Comparison of ENCODE assay signal across 39 cellular contexts in the genomic region with DNA sequence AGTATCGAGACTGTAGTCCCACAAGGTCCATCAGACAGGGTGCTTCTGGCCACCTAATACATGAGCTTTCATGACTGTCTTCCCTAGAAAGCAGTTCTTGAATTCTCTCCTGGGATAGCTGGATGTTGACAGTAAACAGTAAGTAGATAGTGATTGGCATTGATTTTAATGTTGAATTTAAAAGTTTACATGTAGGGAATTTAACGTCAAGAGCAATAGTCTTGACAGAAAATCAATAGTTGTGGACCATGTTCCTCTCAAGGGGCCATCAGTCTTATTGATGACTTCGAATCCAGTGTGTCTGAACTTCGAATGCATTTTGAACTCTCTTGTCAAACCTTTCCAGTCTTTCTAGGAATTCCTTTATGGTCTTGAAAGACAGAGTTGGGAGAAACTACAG.
"Had no signal": no experiment of that assay in that cellular context is flagged by ENCODE, and none has a peak within 500 bp of the region (broad histone marks: within the 10 kb centered on the region; RNA-seq: fewer than 3 reads in every experiment).

No MANE protein-coding gene starts in this region.

- H3K9me3 Mint-ChIP-seq: activated naive CD4-positive, alpha-beta T cell treated with anti-CD3 and anti-CD28 coated beads for 36 hours; activated naive CD4-positive, alpha-beta T cell treated with anti-CD3 and anti-CD28 coated beads, Interleukin-2, amount 10 ng/mL, durations not matched to agents 7 days and 5 days; activated naive CD4-positive, alpha-beta T cell treated with anti-CD3 and anti-CD28 coated beads, Interleukin-2, amount 50 U/mL, for 24 hours; activated naive CD8-positive, alpha-beta T cell treated with anti-CD3 and anti-CD28 coated beads for 36 hours; activated naive CD8-positive, alpha-beta T cell treated with anti-CD3 and anti-CD28 coated beads, Interleukin-2, amount 10 ng/mL, durations not matched to agents 7 days and 5 days; activated naive CD8-positive, alpha-beta T cell treated with anti-CD3 and anti-CD28 coated beads, Interleukin-2, amount 50 U/mL, for 24 hours; activated T-cell treated with anti-CD3 and anti-CD28 coated beads, Interleukin-2, amount 50 U/mL, for 24 hours; activated T-cell treated with anti-CD3 and anti-CD28 coated beads, Interleukin-2, amount 50 U/mL, for 4 hours; activated T-cell treated with anti-CD3 and anti-CD28 coated beads, Interleukin-2, amount 50 U/mL, for 72 hours; activated T-helper 1 cell treated with anti-CD3 and anti-CD28 coated beads, Interleukin-12 subunit alpha, Interleukin-12 subunit beta, Interleukin-2, Interleukin-4 antibody, amounts not matched to agents 30 ng/mL and 10 ng/mL and 1 ng/mL, durations not matched to agents 14 hours and 24 hours and 36 hours; activated T-helper 17 cell treated with anti-CD3 and anti-CD28 coated beads, Interleukin-2, amount 50 U/mL, for 72 hours; activated T-helper 2 cell treated with anti-CD3 and anti-CD28 coated beads, Interferon-gamma antibody, Interleukin-2, Interleukin-4, amounts not matched to agents 10 μg/mL and 5 μg/mL and 100 μg/mL, durations not matched to agents 14 hours and 24 hours and 36 hours; brain; central memory CD8-positive, alpha-beta T cell had no signal

- H3K4me1 ChIP-seq: adrenal gland, ascending aorta, body of pancreas, breast epithelium had no signal

- H3K9me3 ChIP-seq: adrenal gland, ascending aorta, body of pancreas, breast epithelium had no signal

- H3K27me3 Mint-ChIP-seq: brain had no signal

- H3K27ac ChIP-seq: adrenal gland, ascending aorta, body of pancreas, brain microvascular endothelial cell, breast epithelium, cardiac muscle cell had no signal

- H3K36me3 Mint-ChIP-seq: activated naive CD4-positive, alpha-beta T cell treated with anti-CD3 and anti-CD28 coated beads, Interleukin-2, amount 10 ng/mL, durations not matched to agents 7 days and 5 days; activated naive CD4-positive, alpha-beta T cell treated with anti-CD3 and anti-CD28 coated beads, Interleukin-2, amount 50 U/mL, for 24 hours; activated naive CD8-positive, alpha-beta T cell; activated naive CD8-positive, alpha-beta T cell treated with anti-CD3 and anti-CD28 coated beads for 36 hours; activated naive CD8-positive, alpha-beta T cell treated with anti-CD3 and anti-CD28 coated beads, Interleukin-2, amount 10 ng/mL, durations not matched to agents 7 days and 5 days had no signal

- ATAC-seq: activated naive CD8-positive, alpha-beta T cell treated with anti-CD3 and anti-CD28 coated beads, Interleukin-2, amount 50 U/mL, for 24 hours; activated T-cell treated with anti-CD3 and anti-CD28 coated beads, Interleukin-2, amount 50 U/mL, for 4 hours; activated T-cell treated with anti-CD3 and anti-CD28 coated beads, Interleukin-2, amount 50 U/mL, for 72 hours; activated T-helper 17 cell treated with anti-CD3 and anti-CD28 coated beads, Interleukin-2, amount 50 U/mL, for 72 hours; body of pancreas had no signal

- H3K4me3 ChIP-seq: adrenal gland, ascending aorta, body of pancreas, breast epithelium, cardiac muscle cell had no signal

- DNase-seq: activated effector memory CD4-positive, alpha-beta T cell treated with anti-CD3 and anti-CD28 coated beads, Interleukin-2, amount 50 U/mL, for 16 hours; activated effector memory CD4-positive, alpha-beta T cell treated with Interleukin-2 at 50 U/mL for 16 hours; activated gamma-delta T cell; activated gamma-delta T cell treated with Interleukin-2 at 50 U/mL for 16 hours; activated naive CD4-positive, alpha-beta T cell; activated naive CD4-positive, alpha-beta T cell treated with anti-CD3 and anti-CD28 coated beads for 36 hours; activated naive CD4-positive, alpha-beta T cell treated with anti-CD3 and anti-CD28 coated beads, Interleukin-2, amount 10 ng/mL, durations not matched to agents 7 days and 5 days; activated naive CD4-positive, alpha-beta T cell treated with anti-CD3 and anti-CD28 coated beads, Interleukin-2, amount 50 U/mL, for 16 hours; activated naive CD4-positive, alpha-beta T cell treated with Interleukin-2 at 50 U/mL for 16 hours; activated naive CD8-positive, alpha-beta T cell treated with anti-CD3 and anti-CD28 coated beads for 36 hours; activated naive CD8-positive, alpha-beta T cell treated with anti-CD3 and anti-CD28 coated beads, Interleukin-2, amount 10 ng/mL, durations not matched to agents 7 days and 5 days; activated naive CD8-positive, alpha-beta T cell treated with anti-CD3 and anti-CD28 coated beads, Interleukin-2, amount 50 U/mL, for 24 hours; activated T-cell treated with anti-CD3 and anti-CD28 coated beads, Interleukin-2, amount 50 U/mL, for 1 hour; activated T-cell treated with anti-CD3 and anti-CD28 coated beads, Interleukin-2, amount 50 U/mL, for 24 hours; activated T-cell treated with anti-CD3 and anti-CD28 coated beads, Interleukin-2, amount 50 U/mL, for 4 hours; activated T-cell treated with anti-CD3 and anti-CD28 coated beads, Interleukin-2, amount 50 U/mL, for 48 hours; activated T-cell treated with anti-CD3 and anti-CD28 coated beads, Interleukin-2, amount 50 U/mL, for 72 hours; adrenal gland; amniotic stem cell; amygdala; anterior cingulate cortex; aorta; body of pancreas; brain microvascular endothelial cell; caudate nucleus; central memory CD4-positive, alpha-beta T cell; cerebellar nuclear complex had no signal

- H3K27ac Mint-ChIP-seq: activated naive CD4-positive, alpha-beta T cell treated with anti-CD3 and anti-CD28 coated beads for 36 hours; activated naive CD4-positive, alpha-beta T cell treated with anti-CD3 and anti-CD28 coated beads, Interleukin-2, amount 10 ng/mL, durations not matched to agents 7 days and 5 days; activated naive CD4-positive, alpha-beta T cell treated with anti-CD3 and anti-CD28 coated beads, Interleukin-2, amount 50 U/mL, for 24 hours; activated naive CD8-positive, alpha-beta T cell; activated naive CD8-positive, alpha-beta T cell treated with anti-CD3 and anti-CD28 coated beads for 36 hours; activated naive CD8-positive, alpha-beta T cell treated with anti-CD3 and anti-CD28 coated beads, Interleukin-2, amount 10 ng/mL, durations not matched to agents 7 days and 5 days; activated naive CD8-positive, alpha-beta T cell treated with anti-CD3 and anti-CD28 coated beads, Interleukin-2, amount 50 U/mL, for 24 hours; activated T-cell treated with anti-CD3 and anti-CD28 coated beads, Interleukin-2, amount 50 U/mL, for 24 hours; activated T-cell treated with anti-CD3 and anti-CD28 coated beads, Interleukin-2, amount 50 U/mL, for 72 hours; activated T-helper 1 cell treated with anti-CD3 and anti-CD28 coated beads, Interleukin-12 subunit alpha, Interleukin-12 subunit beta, Interleukin-2, Interleukin-4 antibody, amounts not matched to agents 30 ng/mL and 10 ng/mL and 1 ng/mL, durations not matched to agents 14 hours and 24 hours and 36 hours; activated T-helper 17 cell treated with anti-CD3 and anti-CD28 coated beads, Interleukin-2, amount 50 U/mL, for 72 hours; activated T-helper 2 cell treated with anti-CD3 and anti-CD28 coated beads, Interferon-gamma antibody, Interleukin-2, Interleukin-4, amounts not matched to agents 10 μg/mL and 5 μg/mL and 100 μg/mL, durations not matched to agents 14 hours and 24 hours and 36 hours; brain had no signal

- H3K4me1 Mint-ChIP-seq: activated naive CD4-positive, alpha-beta T cell treated with anti-CD3 and anti-CD28 coated beads, Interleukin-2, amount 10 ng/mL, durations not matched to agents 7 days and 5 days; activated naive CD4-positive, alpha-beta T cell treated with anti-CD3 and anti-CD28 coated beads, Interleukin-2, amount 50 U/mL, for 24 hours; activated naive CD8-positive, alpha-beta T cell treated with anti-CD3 and anti-CD28 coated beads for 36 hours; activated naive CD8-positive, alpha-beta T cell treated with anti-CD3 and anti-CD28 coated beads, Interleukin-2, amount 10 ng/mL, durations not matched to agents 7 days and 5 days; activated naive CD8-positive, alpha-beta T cell treated with anti-CD3 and anti-CD28 coated beads, Interleukin-2, amount 50 U/mL, for 24 hours; activated T-helper 17 cell treated with anti-CD3 and anti-CD28 coated beads, Interleukin-2, amount 50 U/mL, for 72 hours had no signal

- FAIRE-seq: astrocyte, bronchial epithelial cell had no signal

- H3K27me3 ChIP-seq: adrenal gland, ascending aorta, body of pancreas, brain microvascular endothelial cell, breast epithelium, cardiac muscle cell had no signal

- H3K4me3 Mint-ChIP-seq: activated naive CD4-positive, alpha-beta T cell treated with anti-CD3 and anti-CD28 coated beads for 36 hours; activated naive CD4-positive, alpha-beta T cell treated with anti-CD3 and anti-CD28 coated beads, Interleukin-2, amount 10 ng/mL, durations not matched to agents 7 days and 5 days; activated naive CD4-positive, alpha-beta T cell treated with anti-CD3 and anti-CD28 coated beads, Interleukin-2, amount 50 U/mL, for 24 hours; activated naive CD8-positive, alpha-beta T cell; activated naive CD8-positive, alpha-beta T cell treated with anti-CD3 and anti-CD28 coated beads for 36 hours; activated naive CD8-positive, alpha-beta T cell treated with anti-CD3 and anti-CD28 coated beads, Interleukin-2, amount 10 ng/mL, durations not matched to agents 7 days and 5 days; activated naive CD8-positive, alpha-beta T cell treated with anti-CD3 and anti-CD28 coated beads, Interleukin-2, amount 50 U/mL, for 24 hours; activated T-cell treated with anti-CD3 and anti-CD28 coated beads, Interleukin-2, amount 50 U/mL, for 24 hours; activated T-cell treated with anti-CD3 and anti-CD28 coated beads, Interleukin-2, amount 50 U/mL, for 4 hours; activated T-cell treated with anti-CD3 and anti-CD28 coated beads, Interleukin-2, amount 50 U/mL, for 72 hours; activated T-helper 1 cell treated with anti-CD3 and anti-CD28 coated beads, Interleukin-12 subunit alpha, Interleukin-12 subunit beta, Interleukin-2, Interleukin-4 antibody, amounts not matched to agents 30 ng/mL and 10 ng/mL and 1 ng/mL, durations not matched to agents 14 hours and 24 hours and 36 hours; activated T-helper 17 cell treated with anti-CD3 and anti-CD28 coated beads, Interleukin-2, amount 50 U/mL, for 72 hours; brain; central memory CD8-positive, alpha-beta T cell had no signal

- H3K36me3 ChIP-seq: breast epithelium, cardiac muscle cell had no signal
